25 cellular contexts compared by ENCODE assay signal in genomic region chr14:69579476-69579875, GRCh38. TPM values are rescaled to one million over a fixed set of nuclear protein-coding genes. Genes with fewer than 3 reads are reported as not detected.
"Had no signal": no experiment of that assay in that cellular context is flagged by ENCODE, and none has a peak within 500 bp of the region (broad histone marks: within the 10 kb centered on the region; RNA-seq: fewer than 3 reads in every experiment).

No MANE protein-coding gene starts in this region.

- H3K27me3 ChIP-seq: ascending aorta, vagina had no signal

- H3K36me3 ChIP-seq: ascending aorta, heart left ventricle, lower lobe of right lung, ovary, upper lobe of left lung, vagina had no signal

- H3K4me3 ChIP-seq: ascending aorta, heart left ventricle, lower lobe of right lung, ovary, skin epidermis, upper lobe of left lung, vagina had no signal

- H3K27ac ChIP-seq: ascending aorta, foreskin keratinocyte, heart left ventricle, lower lobe of right lung, ovary, upper lobe of left lung, vagina had no signal

- DNase-seq: activated CD4-positive, alpha-beta T cell treated with anti-CD3 and anti-CD28 coated beads, Interleukin-2, amount 50 U/mL, for 4 hours; activated CD4-positive, CD25-positive, alpha-beta regulatory T cell; activated CD8-positive, alpha-beta memory T cell treated with anti-CD3 and anti-CD28 coated beads for 24 hours; activated effector memory CD4-positive, alpha-beta T cell treated with anti-CD3 and anti-CD28 coated beads, Interleukin-2, amount 50 U/mL, for 16 hours; activated naive CD8-positive, alpha-beta T cell treated with anti-CD3 and anti-CD28 coated beads for 36 hours; cortex of kidney; lower lobe of right lung; stimulated activated naive CD8-positive, alpha-beta T cell treated with anti-CD3 and anti-CD28 coated beads, Interleukin-15, amount 100 ng/mL, for 72 hours; upper lobe of left lung had no signal

- H3K9me3 ChIP-seq: ascending aorta, heart left ventricle, lower lobe of right lung, ovary, upper lobe of left lung, vagina had no signal

RNA-seq across cellular contexts. Expression of gene CCDC177, which starts 4.8 kb away (rescaled TPM):
- total RNA-seq: activated CD4-positive, alpha-beta T cell treated with anti-CD3 and anti-CD28 coated beads for 36 hours; activated naive CD4-positive, alpha-beta T cell treated with anti-CD3 and anti-CD28 coated beads for 36 hours; activated naive CD8-positive, alpha-beta T cell treated with anti-CD3 and anti-CD28 coated beads for 36 hours; ascending aorta; cardiac septum; chondrocyte; endothelial cell of umbilical vein; esophagus mucosa; foreskin keratinocyte; heart left ventricle; lower lobe of right lung; mesenteric fat pad; mucosa of gallbladder; ovary; renal cortical epithelial cell; sciatic nerve; upper lobe of left lung; vagina had no signal
- polyA plus RNA-seq: endothelial cell of umbilical vein, foreskin keratinocyte had no signal
